18 cellular contexts compared by ENCODE assay signal in genomic region chr5:58262226-58262625, GRCh38.
"Had no signal": no experiment of that assay in that cellular context is flagged by ENCODE, and none has a peak within 500 bp of the region (broad histone marks: within the 10 kb centered on the region; RNA-seq: fewer than 3 reads in every experiment).

No MANE protein-coding gene starts in this region.

- ATAC-seq: stimulated activated naive CD8-positive, alpha-beta T cell treated with anti-CD3 and anti-CD28 coated beads, Interleukin-15, amount 100 ng/mL, for 72 hours had no signal

- DNase-seq: activated CD4-positive, CD25-positive, alpha-beta regulatory T cell treated with anti-CD3 and anti-CD28 coated beads, Interleukin-2, amount 50 U/mL, for 72 hours; activated naive CD4-positive, alpha-beta T cell treated with anti-CD3 and anti-CD28 coated beads, Interleukin-2, amount 10 ng/mL, durations not matched to agents 7 days and 5 days; activated T-cell treated with anti-CD3 and anti-CD28 coated beads, Interleukin-2, amount 50 U/mL, for 1 hour; caudate nucleus; colonic mucosa; effector CD4-positive, alpha-beta T cell; esophagus squamous epithelium; immature natural killer cell; nephron progenitor cell; occipital lobe; stimulated activated CD4-positive, alpha-beta T cell treated with anti-CD3 and anti-CD28 coated beads, Interleukin-4, amount 100 ng/mL, for 4 hours; stimulated activated naive CD8-positive, alpha-beta T cell treated with anti-CD3 and anti-CD28 coated beads, Interleukin-15, amount 100 ng/mL, for 72 hours; T-helper 9 cell; upper lobe of left lung had no signal

- H3K36me3 ChIP-seq: adrenal gland, colonic mucosa, esophagus squamous epithelium, heart left ventricle, right atrium auricular region, upper lobe of left lung had no signal

- H3K4me3 ChIP-seq: adrenal gland, colonic mucosa, esophagus squamous epithelium, heart left ventricle, right atrium auricular region, skin epidermis, upper lobe of left lung had no signal

- H3K27me3 ChIP-seq: adrenal gland, colonic mucosa, esophagus squamous epithelium, heart left ventricle, right atrium auricular region, upper lobe of left lung had no signal

- H3K9me3 ChIP-seq: adrenal gland, colonic mucosa, esophagus squamous epithelium, heart left ventricle, right atrium auricular region, upper lobe of left lung had no signal

- H3K27ac ChIP-seq: adrenal gland, colonic mucosa, right atrium auricular region, skin epidermis, upper lobe of left lung had no signal

- H3K4me1 ChIP-seq: colonic mucosa had no signal
